ENCODE assay signal across 7 cellular contexts in the genomic region with DNA sequence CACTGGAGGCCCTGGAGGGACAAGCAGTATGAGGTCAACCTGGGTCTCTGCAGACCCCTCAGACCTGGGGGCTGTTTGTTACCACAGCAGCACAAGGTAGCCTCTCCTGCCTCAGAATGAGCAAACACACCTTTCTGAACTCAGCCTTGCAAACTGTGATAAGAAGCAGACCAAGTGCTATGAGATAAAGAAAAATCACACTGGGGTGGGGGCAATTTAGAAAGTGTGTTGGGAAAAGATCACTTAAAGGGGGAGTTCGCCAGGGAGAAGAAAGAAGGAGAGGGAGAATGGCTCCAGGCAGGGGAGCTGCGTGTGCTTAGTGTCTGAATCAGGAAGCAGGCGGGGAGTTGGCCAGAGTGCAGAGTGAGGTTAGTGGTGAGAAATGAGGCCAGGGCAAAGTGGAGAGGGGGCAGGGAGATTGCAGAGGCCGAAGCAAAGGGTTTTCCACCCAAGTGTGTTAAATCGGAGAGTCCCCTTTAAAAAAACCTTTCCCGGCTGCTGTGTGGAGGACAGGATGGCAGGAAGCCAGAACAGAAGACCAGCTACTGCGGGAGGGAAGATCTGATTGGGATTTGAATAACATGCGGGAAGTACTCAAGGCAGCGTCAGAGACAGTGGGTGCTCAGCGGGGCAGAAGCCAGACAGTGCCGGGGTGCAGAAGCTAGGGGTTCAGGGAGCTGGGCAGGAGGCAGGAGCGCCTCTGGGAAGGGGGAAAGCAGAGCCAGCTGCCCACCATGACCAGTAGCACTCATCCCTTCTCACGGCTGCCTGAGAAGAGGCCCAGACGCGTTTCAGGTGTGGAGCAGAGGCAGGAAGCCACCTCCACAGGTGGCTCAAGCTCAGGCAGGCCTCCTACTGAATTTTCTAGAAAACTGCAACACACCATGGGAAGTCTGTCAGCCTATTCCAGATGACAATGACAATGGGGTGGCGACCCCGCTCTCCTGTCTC. TPM values are rescaled to one million over a fixed set of nuclear protein-coding genes. Genes with fewer than 3 reads are reported as not detected.
DNase-seq lines count a peak whose midpoint lies in the region; TF ChIP-seq lines count a peak whose summit lies in the region.

No MANE protein-coding gene starts in this region.

- no peaks in the 10 kb centered on the region for H4K20me1 ChIP-seq in mammary epithelial cell (ENCODE audit: insufficient read depth, low read length)

- dilution Hi-C loops in mammary epithelial cell (cut with HindIII; ENCODE audit: low sequenced_read_pairs): no loop called here

- in situ Hi-C loops in mammary epithelial cell (cut with MboI; ENCODE audit: low sequenced_read_pairs in 2 of 2): no loop called here

- WGBS in mammary epithelial cell (ENCODE audit: low coverage, missing lambda C conversion rate): 21% methylated on average over 14 of the region's 17 CpGs

- H3K27me3 ChIP-seq in SJSA1 (replicated peaks) (no peaks in the 10 kb centered on the region), mammary epithelial cell (ENCODE audit: insufficient read depth, low read length) (no peaks in the 10 kb centered on the region), skeletal muscle satellite cell (ENCODE audit: control insufficient read depth, insufficient read depth, low read length) (no peaks in the 10 kb centered on the region)

- no peaks in the 10 kb centered on the region for H3K79me2 ChIP-seq in mammary epithelial cell (ENCODE audit: insufficient read depth, low read length)

- no TSS peak for BruUV-seq in mammary epithelial cell (replicated peaks; lab: Mats Ljungman, UMichigan)

- DNase-seq in GM12864 (ENCODE audit: low read depth) (no peak), SJSA1 (ENCODE audit: low read depth in 1 of 2, low spot score in 2 of 2) (peak; percentile 58 to 61), mammary epithelial cell (peak; percentile 82), immature natural killer cell (peak; percentile 65 to 71 (median 70)), occipital lobe (lab: John Stamatoyannopoulos, UW) (no peak)

- peak overlapping the region; percentile 92 to 97 (median 94) for H3K27ac Mint-ChIP-seq in immature natural killer cell

- H3K4me1 ChIP-seq in SJSA1 (replicated peaks) (peaks cover 42% of the 10 kb centered on the region), mammary epithelial cell (ENCODE audit: insufficient read depth, low read length) (peaks cover 36% of the 10 kb centered on the region), skeletal muscle satellite cell (ENCODE audit: control insufficient read depth, insufficient read depth, low read length) (peaks cover 39% of the 10 kb centered on the region)

- H3K4me3 Mint-ChIP-seq in immature natural killer cell: peak overlapping the region; percentile 75 to 86 (median 81)

- H3K4me2 ChIP-seq in mammary epithelial cell (ENCODE audit: insufficient read depth, low read depth, low read length): peak overlapping the region; percentile 56
- peak overlapping the region; percentile 67 for H3K4me2 ChIP-seq in skeletal muscle satellite cell (ENCODE audit: low read length)

- peaks cover 16 to 21% (median 19%) of the 10 kb centered on the region in 3 donors for H3K36me3 Mint-ChIP-seq in immature natural killer cell

- peaks cover 0 to 2% (median 0%) of the 10 kb centered on the region in 6 donors for H3K9me3 Mint-ChIP-seq in immature natural killer cell

- peaks cover 87 to 90% of the 10 kb centered on the region in 2 donors for H3K4me1 Mint-ChIP-seq in immature natural killer cell

- peak overlapping the region; percentile 88 for H2AFZ ChIP-seq in mammary epithelial cell (ENCODE audit: low read depth, low read length)

- peak overlapping the region; percentile 9; the same call in 1 of the 2 replicates for H3K27ac ChIP-seq in SJSA1
- H3K27ac ChIP-seq in mammary epithelial cell (ENCODE audit: insufficient read depth, low read depth, low read length): peak overlapping the region; percentile 58

- no peaks in the 10 kb centered on the region for H3K9me3 ChIP-seq in SJSA1 (replicated peaks)
- no peaks in the 10 kb centered on the region for H3K9me3 ChIP-seq in mammary epithelial cell (replicated peaks; ENCODE audit: insufficient read depth, low read length)
- H3K9me3 ChIP-seq in skeletal muscle satellite cell (replicated peaks; ENCODE audit: low read length): no peaks in the 10 kb centered on the region

- peak overlapping the region; percentile 7 for H3K9ac ChIP-seq in mammary epithelial cell (ENCODE audit: insufficient read depth, low read length)
- H3K9ac ChIP-seq in skeletal muscle satellite cell (ENCODE audit: low read depth, low read length): peak overlapping the region; percentile 46

- H3K36me3 ChIP-seq in SJSA1 (no peaks in the 10 kb centered on the region), mammary epithelial cell (ENCODE audit: insufficient read depth, low read length) (no peaks in the 10 kb centered on the region), skeletal muscle satellite cell (ENCODE audit: insufficient read depth, low read length) (no peaks in the 10 kb centered on the region)

- TF ChIP-seq EP300 in Ishikawa (IDR thresholded peaks at IDR 0.05; ENCODE audit: borderline replicate concordance): no peak

- TF ChIP-seq CTCF in GM12864 (IDR thresholded peaks at IDR 0.05; ENCODE audit: low read depth, low read length, missing control alignments) (peak; percentile 39), mammary epithelial cell (conservative IDR thresholded peaks at IDR 0.05 in 1 of 2, IDR thresholded peaks at IDR 0.05 in 1 of 2; ENCODE audit: extremely low read depth in 1 of 2, insufficient read depth in 1 of 2, low read depth in 1 of 2, low read length in 2 of 2) (peak in 1 of 2 donors; percentile 35)

- peaks cover 0 to 9% (median 4%) of the 10 kb centered on the region in 3 donors for H3K27me3 Mint-ChIP-seq in immature natural killer cell (ENCODE audit: low read depth in 3 of 3)

- H3K4me3 ChIP-seq in GM12864 (ENCODE audit: low read depth, low read length) (peak overlapping the region; percentile 34), SJSA1 (no peak overlapping the region), mammary epithelial cell (replicated peaks in 1 of 3; ENCODE audit: insufficient read depth in 1 of 3, low read depth in 2 of 3, low read length in 3 of 3) (no peak overlapping the region), skeletal muscle satellite cell (ENCODE audit: low read length) (peak overlapping the region; percentile 33)

- intact Hi-C loops in mammary epithelial cell (cut with micrococcal nuclease): loop anchor here (1.0 to 2.0 kb wide), 2 partner anchors 9 to 32 kb away; a partner anchor contains a TSS

- TF ChIP-seq RAD21 in Ishikawa (IDR thresholded peaks at IDR 0.05; ENCODE audit: low read depth): no peak

- CTCF ChIA-PET in mammary epithelial cell (lab: Charles Lee; ENCODE audit: low non-redundant PET): no interaction called here

TF ChIP-seq in Ishikawa, 13 proteins besides CTCF, POLR2A, EP300 and RAD21:
- TF ChIP-seq TEAD4 (IDR thresholded peaks at IDR 0.05) (no peak), TAF1 (IDR thresholded peaks at IDR 0.05; ENCODE audit: low read depth) (no peak)
- TF ChIP-seq, protein P1, sequence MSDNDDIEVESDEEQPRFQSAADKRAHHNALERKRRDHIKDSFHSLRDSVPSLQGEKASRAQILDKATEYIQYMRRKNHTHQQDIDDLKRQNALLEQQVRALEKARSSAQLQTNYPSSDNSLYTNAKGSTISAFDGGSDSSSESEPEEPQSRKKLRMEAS (IDR thresholded peaks at IDR 0.05): peak; percentile 13
- TF ChIP-seq, protein P2, sequence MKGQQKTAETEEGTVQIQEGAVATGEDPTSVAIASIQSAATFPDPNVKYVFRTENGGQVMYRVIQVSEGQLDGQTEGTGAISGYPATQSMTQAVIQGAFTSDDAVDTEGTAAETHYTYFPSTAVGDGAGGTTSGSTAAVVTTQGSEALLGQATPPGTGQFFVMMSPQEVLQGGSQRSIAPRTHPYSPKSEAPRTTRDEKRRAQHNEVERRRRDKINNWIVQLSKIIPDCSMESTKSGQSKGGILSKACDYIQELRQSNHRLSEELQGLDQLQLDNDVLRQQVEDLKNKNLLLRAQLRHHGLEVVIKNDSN (IDR thresholded peaks at IDR 0.05): no peak

RNA-seq across cellular contexts. Expression of a gene that starts 9.0 kb away (rescaled TPM):
- total RNA-seq in SJSA1 (2014; rRNA removed; shearing (Covaris generic)): 8.8 and 9.6 TPM in 2 replicates
- total RNA-seq in mammary epithelial cell (10 to 100 TPM in 1 of 2 donors, 1 to 10 TPM in 1; 4.2 to 10.5 TPM), occipital lobe (1.7 TPM)
- polyA plus RNA-seq in mammary epithelial cell (23.0 TPM), immature natural killer cell (100 to 1,000 TPM in 2 of 3 donors, 10 to 100 TPM in 1; 96.9 to 150 (median 124) TPM)
- 9.3 TPM for polyA minus RNA-seq in mammary epithelial cell
- total RNA-seq in skeletal muscle satellite cell (2012; rRNA removed): 16.5 and 21.6 TPM in 2 replicates

Comparison
In these comparisons a context has a peak if more than half of its experiments do, and no peak if none do; other contexts are left out.
1. DNase-seq: peak in SJSA1 (2 of 2), mammary epithelial cell (single experiment) and immature natural killer cell (3 of 3); none in GM12864 (single experiment) and occipital lobe (single experiment).
2. H3K4me3 ChIP-seq: peak in GM12864 (single experiment) and skeletal muscle satellite cell (single experiment); none in SJSA1 (single experiment) and mammary epithelial cell (0 of 3).